In genomic region chr11:119795231-119795630, GRCh38 we compare ENCODE assay signal across 16 cellular contexts.
A peak's percentile ranks its signal among the peaks of the same experiment; 100 is the strongest.
DNase-seq lines count a peak whose midpoint lies in the region; ATAC-seq, FAIRE-seq and TF ChIP-seq lines count a peak whose summit lies in the region.
"Had no signal": no experiment of that assay in that cellular context is flagged by ENCODE, and none has a peak within 500 bp of the region (broad histone marks: within the 10 kb centered on the region; RNA-seq: fewer than 3 reads in every experiment).

No MANE protein-coding gene starts in this region.

- H3K4me3 Mint-ChIP-seq in HFFc6 = no peak overlapping the region
- H3K4me3 Mint-ChIP-seq in brain = peak overlapping the region in 2 of 5 experiments; percentile 1 to 21
- H3K4me3 Mint-ChIP-seq: naive thymus-derived CD4-positive, alpha-beta T cell had no signal

- H3K4me1 ChIP-seq in A549 (peaks cover 11% of the 10 kb centered on the region), keratinocyte (ENCODE audit: control insufficient read depth, extremely low read depth, insufficient read depth, low read length) (peaks cover 9% of the 10 kb centered on the region)
- H3K4me1 ChIP-seq: adrenal gland had no signal

- H3K27ac ChIP-seq in A549 (no peak overlapping the region), keratinocyte (ENCODE audit: control insufficient read depth, insufficient read depth, low read length) (no peak overlapping the region)
- H3K27ac ChIP-seq: adrenal gland had no signal

- H3K79me2 ChIP-seq in keratinocyte (ENCODE audit: control insufficient read depth, insufficient read depth, low read length) = no peaks in the 10 kb centered on the region

- TF ChIP-seq EP300 in A549 (IDR thresholded peaks at IDR 0.05) = no peak

- H3K27ac Mint-ChIP-seq in HFFc6 (no peak overlapping the region), brain (peak overlapping the region in 4 of 5 experiments; percentile 41 to 91 (median 76))
- H3K27ac Mint-ChIP-seq: naive thymus-derived CD4-positive, alpha-beta T cell had no signal

- CTCF ChIA-PET in A549 (lab: Yijun Ruan, JAX) = no interaction called here

- dilution Hi-C loops in keratinocyte (cut with MboI; ENCODE audit: extremely low pct_ligation_motif_present, low sequenced_read_pairs) = no loop called here

- no peak overlapping the region for H3K4me2 ChIP-seq in A549
- H3K4me2 ChIP-seq in keratinocyte (ENCODE audit: control insufficient read depth, extremely low read depth, insufficient read depth, low read depth, low read length) = no peak overlapping the region

- no peak for FAIRE-seq in A549 (lab: Jason Lieb, UNC)
- peak; percentile 56 for FAIRE-seq in keratinocyte (lab: Jason Lieb, UNC)
- FAIRE-seq: A204.1, islet of Langerhans had no signal

- no peak for TF ChIP-seq RAD21 in A549 (conservative IDR thresholded peaks at IDR 0.05 in 1 of 2, IDR thresholded peaks at IDR 0.05 in 1 of 2)

- no peak overlapping the region for H3K9ac ChIP-seq in keratinocyte (ENCODE audit: control insufficient read depth, extremely low read depth, insufficient read depth, low read length)

- H3K27me3 Mint-ChIP-seq in HFFc6 (ENCODE audit: insufficient read depth) (peaks cover 35% of the 10 kb centered on the region), brain (peaks cover 11% of the 10 kb centered on the region)

- H3K9me3 ChIP-seq in A549 = no peaks in the 10 kb centered on the region
- H3K9me3 ChIP-seq in keratinocyte (ENCODE audit: control insufficient read depth, low read depth, low read length) = no peaks in the 10 kb centered on the region
- H3K9me3 ChIP-seq: adrenal gland had no signal

- H3K27me3 ChIP-seq in keratinocyte (ENCODE audit: control insufficient read depth, extremely low read depth, insufficient read depth, low read length) = peaks cover 15% of the 10 kb centered on the region
- H3K27me3 ChIP-seq: adrenal gland had no signal

- H3K9me3 Mint-ChIP-seq in HFFc6 (no peaks in the 10 kb centered on the region), brain (no peaks in the 10 kb centered on the region)
- H3K9me3 Mint-ChIP-seq: IgD-negative memory B cell; naive thymus-derived CD4-positive, alpha-beta T cell had no signal

- WGBS in A549 (ENCODE audit: missing lambda C conversion rate) = 43% methylated on average over 12 of the region's 12 CpGs

- ATAC-seq in A549 = peak; percentile 37 to 57; a peak in 3 of 6 replicates
- ATAC-seq: naive thymus-derived CD4-positive, alpha-beta T cell had no signal

- H3K4me3 ChIP-seq in A549 (no peak overlapping the region), keratinocyte (ENCODE audit: control insufficient read depth in 2 of 3, extremely low read depth in 1 of 3, insufficient read depth in 2 of 3, low read depth in 1 of 3, low read length in 3 of 3) (no peak overlapping the region)
- H3K4me3 ChIP-seq: adrenal gland had no signal

- H4K20me1 ChIP-seq in keratinocyte (ENCODE audit: control insufficient read depth, extremely low read depth, insufficient read depth, low read length) = no peaks in the 10 kb centered on the region

- TF ChIP-seq CTCF in A549 (IDR thresholded peaks at IDR 0.05) (no peak), HFFc6 (IDR thresholded peaks at IDR 0.05) (no peak), brain (conservative IDR thresholded peaks at IDR 0.05) (no peak), keratinocyte (optimal IDR thresholded peaks at IDR 0.05 in 1 of 3, IDR thresholded peaks at IDR 0.05 in 1 of 3, conservative IDR thresholded peaks at IDR 0.05 in 1 of 3; ENCODE audit: extremely low read depth in 1 of 3, insufficient read depth in 2 of 3, low read length in 3 of 3) (no peak)

- no peaks in the 10 kb centered on the region for H3K36me3 ChIP-seq in keratinocyte (ENCODE audit: control insufficient read depth in 2 of 2, extremely low read depth in 1 of 2, insufficient read depth in 2 of 2, low read length in 2 of 2)
- H3K36me3 ChIP-seq: adrenal gland had no signal

- DNase-seq in A549 (ENCODE audit: low read depth in 1 of 2, low spot score in 1 of 2) (peak; percentile 10 to 19), HFFc6 (peak; percentile 60), keratinocyte (ENCODE audit: low read depth, low spot score) (peak; percentile 17), HuH-7.5 (ENCODE audit: low spot score) (no peak), NCI-H1694 (lab: John Stamatoyannopoulos, UW) (no peak), T-helper 9 cell (no peak), NCI-H446 treated with DMSO at 0.1 percent for 48 hours (lab: John Stamatoyannopoulos, UW) (no peak)
- DNase-seq: adrenal gland; DND-41; naive thymus-derived CD4-positive, alpha-beta T cell; NCI-H2081 treated with DMSO at 0.1 percent for 48 hours; OCI-M1 had no signal

- no peak for TF ChIP-seq POLR2A in A549 (IDR thresholded peaks at IDR 0.05; ENCODE audit: low read length)

- no peak overlapping the region for H2AFZ ChIP-seq in keratinocyte (ENCODE audit: control insufficient read depth, low read length)

- POLR2A ChIA-PET in A549 (lab: Yijun Ruan, JAX) = no interaction called here

- H3K36me3 Mint-ChIP-seq in HFFc6 (ENCODE audit: low read depth) = no peaks in the 10 kb centered on the region
- H3K36me3 Mint-ChIP-seq in brain = no peaks in the 10 kb centered on the region
- H3K36me3 Mint-ChIP-seq: IgD-negative memory B cell; naive thymus-derived CD4-positive, alpha-beta T cell had no signal

- H3K9me1 ChIP-seq in keratinocyte (ENCODE audit: control insufficient read depth, extremely low read depth, insufficient read depth, low read length) = no peaks in the 10 kb centered on the region

- peaks cover 7% of the 10 kb centered on the region for H3K4me1 Mint-ChIP-seq in HFFc6 (ENCODE audit: low read depth)
- peaks cover 93% of the 10 kb centered on the region for H3K4me1 Mint-ChIP-seq in brain

TF ChIP-seq in A549, 52 proteins besides CTCF, POLR2A, EP300 and RAD21:
- TF ChIP-seq BCL3 (IDR thresholded peaks at IDR 0.05) (no peak), MAFK (IDR thresholded peaks at IDR 0.05; ENCODE audit: partially characterized antibody) (peak; percentile 22)
TF ChIP-seq in A549: peak in this region for 1.

Comparison
In these comparisons a context has a peak if more than half of its experiments do, and no peak if none do; other contexts are left out.
1. DNase-seq: peak in A549 (2 of 2), HFFc6 (single experiment) and keratinocyte (single experiment); none in HuH-7.5 (single experiment), NCI-H1694 (single experiment), T-helper 9 cell (single experiment) and NCI-H446 treated with DMSO at 0.1 percent for 48 hours (single experiment).